22 cellular contexts compared by ENCODE assay signal in the genomic region with DNA sequence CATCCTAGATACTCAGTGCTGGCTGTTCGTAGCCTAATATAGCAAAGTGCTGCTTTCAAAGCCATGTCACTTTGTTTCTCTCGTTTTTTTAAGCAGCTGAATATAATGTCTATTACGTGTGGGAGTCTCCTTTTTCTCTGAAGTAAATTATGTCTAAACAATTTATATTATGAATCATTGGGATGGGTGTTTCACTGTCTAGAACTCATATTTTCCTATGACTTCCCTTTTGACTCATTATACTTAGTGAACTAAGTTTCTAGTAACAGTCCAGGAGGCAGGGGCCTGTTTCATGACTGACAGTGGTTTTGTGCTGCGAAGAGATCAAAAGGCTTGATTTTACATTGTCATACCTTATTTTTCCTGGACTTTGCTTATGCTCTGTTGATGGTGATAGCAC.
DNase-seq lines count a peak whose midpoint lies in the region; TF ChIP-seq lines count a peak whose summit lies in the region.
"Had no signal": no experiment of that assay in that cellular context is flagged by ENCODE, and none has a peak within 500 bp of the region (broad histone marks: within the 10 kb centered on the region; RNA-seq: fewer than 3 reads in every experiment).

No MANE protein-coding gene starts in this region.

- H3K4me3 ChIP-seq in brain microvascular endothelial cell (ENCODE audit: low read depth, low read length) = no peak overlapping the region
- H3K4me3 ChIP-seq in mesenchymal stem cell (ENCODE audit: insufficient read depth in 1 of 2, low read depth in 1 of 2, low read length in 2 of 2) = no peak overlapping the region
- no peak overlapping the region for H3K4me3 ChIP-seq in left ventricle myocardium inferior
- H3K4me3 ChIP-seq: gastroesophageal sphincter, K562, lung, pancreas, skin epidermis had no signal

- no peak overlapping the region for H2BK120ac ChIP-seq in mesenchymal stem cell (ENCODE audit: low read depth, low read length)

- H3K27me3 ChIP-seq in brain microvascular endothelial cell (replicated peaks) = no peaks in the 10 kb centered on the region
- no peaks in the 10 kb centered on the region for H3K27me3 ChIP-seq in mesenchymal stem cell (ENCODE audit: control insufficient read depth in 1 of 2, insufficient read depth in 1 of 2, low read length in 2 of 2)
- no peaks in the 10 kb centered on the region for H3K27me3 ChIP-seq in left ventricle myocardium inferior (ENCODE audit: low read depth)
- H3K27me3 ChIP-seq: BE2C, gastroesophageal sphincter, pancreas had no signal

- no peak overlapping the region for H2AK5ac ChIP-seq in mesenchymal stem cell (ENCODE audit: low read length, severe bottlenecking)

- DNase-seq in EH (ENCODE audit: low read depth) (peak; percentile 74), M059J (ENCODE audit: low read depth) (peak; percentile 73), brain microvascular endothelial cell (peak; percentile 37), mesenchymal stem cell (peak; percentile 84), NCI-H524 (lab: John Stamatoyannopoulos, UW) (no peak), NCI-H524 treated with DMSO at 0.1 percent for 48 hours (lab: John Stamatoyannopoulos, UW) (no peak), left ventricle myocardium inferior (no peak)
- DNase-seq in activated CD8-positive, alpha-beta memory T cell treated with anti-CD3 and anti-CD28 coated beads, Interleukin-2, amount 50 U/mL, for 48 hours = no peak
- DNase-seq: activated B cell treated with CpG ODN at 0.5 μM for 24 hours; BE2C; Calu3; GDM1; NCI-H1694; NCI-H446; pancreas; stimulated activated CD4-positive, alpha-beta T cell treated with anti-CD3 and anti-CD28 coated beads, Interleukin-4, amount 100 ng/mL, for 24 hours; substantia nigra; T-helper 1 cell had no signal

- H4K91ac ChIP-seq in mesenchymal stem cell (ENCODE audit: low read length) = no peak overlapping the region

- H2BK12ac ChIP-seq in mesenchymal stem cell (ENCODE audit: low read length in 2 of 2) = no peak overlapping the region

- H3K36me3 ChIP-seq in brain microvascular endothelial cell (replicated peaks) = no peaks in the 10 kb centered on the region
- no peaks in the 10 kb centered on the region for H3K36me3 ChIP-seq in mesenchymal stem cell (ENCODE audit: control insufficient read depth in 1 of 2, insufficient read depth in 2 of 2, low read depth in 1 of 2, low read length in 2 of 2)
- H3K36me3 ChIP-seq in left ventricle myocardium inferior = no peaks in the 10 kb centered on the region
- H3K36me3 ChIP-seq: BE2C, gastroesophageal sphincter, pancreas had no signal

- H3K23ac ChIP-seq in mesenchymal stem cell (ENCODE audit: low read length in 2 of 2) = no peak overlapping the region

- no peak overlapping the region for H3K27ac ChIP-seq in brain microvascular endothelial cell
- no peak overlapping the region for H3K27ac ChIP-seq in mesenchymal stem cell (ENCODE audit: low read length, poor library complexity, severe bottlenecking)
- no peak overlapping the region for H3K27ac ChIP-seq in left ventricle myocardium inferior (replicated peaks)
- H3K27ac ChIP-seq: pancreas, skin epidermis had no signal

- in situ Hi-C loops in brain microvascular endothelial cell (cut with HindIII; ENCODE audit: low pct_ligation_motif_present, low sequenced_read_pairs) = no loop called here

- no peak overlapping the region for H2AFZ ChIP-seq in mesenchymal stem cell (ENCODE audit: low read depth, low read length)

- H4K8ac ChIP-seq in mesenchymal stem cell (ENCODE audit: low read length) = no peak overlapping the region

- peak overlapping the region; percentile 43 for H3K9ac ChIP-seq in mesenchymal stem cell (ENCODE audit: low read length)

- H2BK15ac ChIP-seq in mesenchymal stem cell (ENCODE audit: low read depth, poor library complexity, severe bottlenecking) = no peak overlapping the region

- H3K18ac ChIP-seq in mesenchymal stem cell (ENCODE audit: low read depth in 1 of 2, low read length in 2 of 2) = no peak overlapping the region

- no peak overlapping the region for H3K4ac ChIP-seq in mesenchymal stem cell (ENCODE audit: low read depth in 1 of 2, low read length in 2 of 2)

- whole genome bisulfite sequencing in mesenchymal stem cell = 31% methylated on average over 3 of the region's 4 CpGs

- H3K79me1 ChIP-seq in mesenchymal stem cell (replicated peaks; ENCODE audit: low read length, poor library complexity, severe bottlenecking) = no peaks in the 10 kb centered on the region

- no peak overlapping the region for H3K4me2 ChIP-seq in mesenchymal stem cell (ENCODE audit: low read length, poor library complexity, severe bottlenecking)

- no peak for TF ChIP-seq CTCF in brain microvascular endothelial cell (IDR thresholded peaks at IDR 0.05; ENCODE audit: low read depth, low read length, missing control alignments)
- no peak for TF ChIP-seq CTCF in left ventricle myocardium inferior (IDR thresholded peaks at IDR 0.05; ENCODE audit: borderline replicate concordance)

- H3K4me1 ChIP-seq in mesenchymal stem cell (ENCODE audit: control insufficient read depth, insufficient read depth, low read depth, low read length) (no peaks in the 10 kb centered on the region), left ventricle myocardium inferior (no peaks in the 10 kb centered on the region)
- H3K4me1 ChIP-seq: BE2C, pancreas had no signal

- H3K9me3 ChIP-seq in mesenchymal stem cell (ENCODE audit: control insufficient read depth, low read length) (no peaks in the 10 kb centered on the region), left ventricle myocardium inferior (replicated peaks) (no peaks in the 10 kb centered on the region)
- H3K9me3 ChIP-seq: BE2C, gastroesophageal sphincter, pancreas had no signal

- H2BK5ac ChIP-seq in mesenchymal stem cell (ENCODE audit: low read depth, low read length, poor library complexity, severe bottlenecking) = no peak overlapping the region

- H3K14ac ChIP-seq in mesenchymal stem cell (ENCODE audit: low read length in 2 of 2) = no peak overlapping the region

- intact Hi-C loops in left ventricle myocardium inferior (cut with micrococcal nuclease) = no loop called here

Comparison
In these comparisons a context has a peak if more than half of its experiments do, and no peak if none do; other contexts are left out.
1. DNase-seq: peak in EH (single experiment), M059J (single experiment), brain microvascular endothelial cell (single experiment) and mesenchymal stem cell (single experiment); none in NCI-H524 (0 of 2), NCI-H524 treated with DMSO at 0.1 percent for 48 hours (single experiment), activated CD8-positive, alpha-beta memory T cell treated with anti-CD3 and anti-CD28 coated beads, Interleukin-2, amount 50 U/mL, for 48 hours (single experiment) and left ventricle myocardium inferior (single experiment).